In genomic region chr5:53095931-53096525, GRCh38 we compare ENCODE assay signal across 7 cellular contexts. TPM values are rescaled to one million over a fixed set of nuclear protein-coding genes. Genes with fewer than 3 reads are reported as not detected.
DNase-seq lines count a peak whose midpoint lies in the region; FAIRE-seq and TF ChIP-seq lines count a peak whose summit lies in the region.

No MANE protein-coding gene starts in this region.

- H3K4me3 ChIP-seq in WI38 (ENCODE audit: low read depth, low read length), result no peak overlapping the region
- no peak overlapping the region for H3K4me3 ChIP-seq in mammary epithelial cell (replicated peaks in 1 of 3; ENCODE audit: insufficient read depth in 1 of 3, low read depth in 2 of 3, low read length in 3 of 3)

- peaks cover 28% of the 10 kb centered on the region for H3K36me3 Mint-ChIP-seq in HFFc6 (ENCODE audit: low read depth)

- 8% methylated on average over 3 of the region's 3 CpGs for WGBS in mammary epithelial cell (ENCODE audit: low coverage, missing lambda C conversion rate)

- no peaks in the 10 kb centered on the region for H4K20me1 ChIP-seq in mammary epithelial cell (ENCODE audit: insufficient read depth, low read length)

- intact Hi-C loops in mammary epithelial cell (cut with micrococcal nuclease), result loop anchor here (1.0 kb wide), 3 partner anchors 106 to 309 kb away; partner anchors contain the start of genes ITGA1 and PELO

- no peak for DNase-seq in GM12891 (ENCODE audit: insufficient read length, low spot score)
- peak; percentile 60 for DNase-seq in HFFc6
- peak; percentile 20 for DNase-seq in NCI-H146 (lab: John Stamatoyannopoulos, UW)
- DNase-seq in mammary epithelial cell, result peak; percentile 37
- peak; percentile 68 for DNase-seq in kidney tubule cell (ENCODE audit: low spot score)
- peak; percentile 51 to 55 for DNase-seq in stimulated activated CD4-positive, alpha-beta T cell treated with anti-CD3 and anti-CD28 coated beads, Interleukin-4, amount 100 ng/mL, for 4 hours

- H3K9me3 Mint-ChIP-seq in HFFc6, result no peaks in the 10 kb centered on the region

- peak; percentile 74 for FAIRE-seq in GM12891 (lab: Jason Lieb, UNC)

- H3K9ac ChIP-seq in mammary epithelial cell (ENCODE audit: insufficient read depth, low read length), result no peak overlapping the region

- peak overlapping the region; percentile 63; the same call in 1 of the 2 replicates for H3K27ac Mint-ChIP-seq in HFFc6

- no peak overlapping the region for H3K4me3 Mint-ChIP-seq in HFFc6

- no peaks in the 10 kb centered on the region for H3K27me3 ChIP-seq in mammary epithelial cell (ENCODE audit: insufficient read depth, low read length)

- H3K79me2 ChIP-seq in mammary epithelial cell (ENCODE audit: insufficient read depth, low read length), result no peaks in the 10 kb centered on the region

- CTCF ChIA-PET in mammary epithelial cell (lab: Charles Lee; ENCODE audit: low non-redundant PET), result no interaction called here

- H3K4me1 Mint-ChIP-seq in HFFc6 (ENCODE audit: low read depth), result peaks cover 45% of the 10 kb centered on the region

- no peak overlapping the region for H2AFZ ChIP-seq in mammary epithelial cell (ENCODE audit: low read depth, low read length)

- dilution Hi-C loops in mammary epithelial cell (cut with HindIII; ENCODE audit: low sequenced_read_pairs), result no loop called here

- in situ Hi-C loops in mammary epithelial cell (cut with MboI; ENCODE audit: low sequenced_read_pairs in 2 of 2), result loop anchor here (10.0 kb wide), 1 partner anchor 151 kb away; no protein-coding TSS in a partner anchor

- H3K9me3 ChIP-seq in mammary epithelial cell (replicated peaks; ENCODE audit: insufficient read depth, low read length), result no peaks in the 10 kb centered on the region

- no peak overlapping the region for H3K4me2 ChIP-seq in mammary epithelial cell (ENCODE audit: insufficient read depth, low read depth, low read length)

- peaks cover 43% of the 10 kb centered on the region for H3K36me3 ChIP-seq in mammary epithelial cell (ENCODE audit: insufficient read depth, low read length)

- TF ChIP-seq CTCF in HFFc6 (IDR thresholded peaks at IDR 0.05) (peak; percentile 98), WI38 (IDR thresholded peaks at IDR 0.05; ENCODE audit: low read depth, low read length) (peak; percentile 61), mammary epithelial cell (conservative IDR thresholded peaks at IDR 0.05 in 1 of 2, IDR thresholded peaks at IDR 0.05 in 1 of 2; ENCODE audit: extremely low read depth in 1 of 2, insufficient read depth in 1 of 2, low read depth in 1 of 2, low read length in 2 of 2) (peak; percentile 77 to 80)

- TF ChIP-seq POLR2A in GM12891 (IDR thresholded peaks at IDR 0.05; ENCODE audit: low read depth, low read length), result no peak

- peaks cover 4% of the 10 kb centered on the region; the same call in 1 of the 2 replicates for H3K27me3 Mint-ChIP-seq in HFFc6 (ENCODE audit: insufficient read depth)

- BruUV-seq in mammary epithelial cell (replicated peaks; lab: Mats Ljungman, UMichigan), result no TSS peak

- no peak overlapping the region for H3K27ac ChIP-seq in mammary epithelial cell (ENCODE audit: insufficient read depth, low read depth, low read length)

- H3K4me1 ChIP-seq in mammary epithelial cell (ENCODE audit: insufficient read depth, low read length), result no peaks in the 10 kb centered on the region

TF ChIP-seq in GM12891, 5 proteins besides CTCF, POLR2A, EP300 and RAD21:
- TF ChIP-seq POU2F2 (IDR thresholded peaks at IDR 0.05; ENCODE audit: low read depth, low read length) (no peak), SPI1 (IDR thresholded peaks at IDR 0.05; ENCODE audit: low read depth, low read length) (no peak), PAX5 (IDR thresholded peaks at IDR 0.05; ENCODE audit: insufficient read depth, low read length, severe bottlenecking) (no peak), POLR2AphosphoS5 (IDR thresholded peaks at IDR 0.05; ENCODE audit: low read depth, low read length) (no peak), TAF1 (IDR thresholded peaks at IDR 0.05; ENCODE audit: low read depth, low read length) (no peak)
TF ChIP-seq in GM12891: peak in this region for 0.

RNA-seq across cellular contexts. Expression of gene MOCS2, which starts 13.5 kb away (rescaled TPM):
- 11.5 TPM for polyA plus RNA-seq in GM12891 (2012; ENCODE audit: low read depth, missing spikeins)
- total RNA-seq in HFFc6 (2021; fragmentation: NEBNext Ultra II Directional; extraction: Animal tissue kit (Norgen Biotek cat#: 25700)), result 10 to 100 TPM; 51.2 to 58.7 (median 54.9) TPM
- 10 to 100 TPM; 32.0 to 43.1 TPM for total RNA-seq in mammary epithelial cell
- 39.8 TPM for polyA plus RNA-seq in mammary epithelial cell
- 39.5 TPM for polyA minus RNA-seq in mammary epithelial cell
